ENCODE assay signal across 1 cellular context in the genomic region with DNA sequence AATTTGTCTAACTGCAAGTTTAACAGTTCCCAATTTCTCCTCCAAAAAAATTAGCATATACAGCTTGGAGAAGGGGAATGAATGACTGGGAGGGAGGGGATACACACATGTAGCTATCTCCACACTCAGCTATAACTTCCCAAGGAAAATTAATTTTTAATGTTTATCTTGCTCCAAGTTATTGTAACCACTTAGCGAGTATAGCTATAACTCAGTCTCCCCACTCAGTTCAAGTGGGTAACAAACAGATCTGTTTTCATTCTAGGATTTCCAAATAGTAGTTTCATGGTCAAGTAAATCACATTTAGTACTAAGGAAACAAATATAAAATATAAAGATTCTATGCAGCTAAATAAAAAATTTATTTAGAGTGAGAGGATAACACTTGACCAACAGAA.
TF ChIP-seq lines count a peak whose summit lies in the region.

No MANE protein-coding gene starts in this region.

TF ChIP-seq in WTC11, 78 proteins besides CTCF, POLR2A, EP300 and RAD21 (continued from another document):
- no peak for TF ChIP-seq PRRX2 (CRISPR knock-in tag; IDR thresholded peaks at IDR 0.05)
- TF ChIP-seq, protein P1, sequence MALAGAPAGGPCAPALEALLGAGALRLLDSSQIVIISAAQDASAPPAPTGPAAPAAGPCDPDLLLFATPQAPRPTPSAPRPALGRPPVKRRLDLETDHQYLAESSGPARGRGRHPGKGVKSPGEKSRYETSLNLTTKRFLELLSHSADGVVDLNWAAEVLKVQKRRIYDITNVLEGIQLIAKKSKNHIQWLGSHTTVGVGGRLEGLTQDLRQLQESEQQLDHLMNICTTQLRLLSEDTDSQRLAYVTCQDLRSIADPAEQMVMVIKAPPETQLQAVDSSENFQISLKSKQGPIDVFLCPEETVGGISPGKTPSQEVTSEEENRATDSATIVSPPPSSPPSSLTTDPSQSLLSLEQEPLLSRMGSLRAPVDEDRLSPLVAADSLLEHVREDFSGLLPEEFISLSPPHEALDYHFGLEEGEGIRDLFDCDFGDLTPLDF (CRISPR knock-in tag; IDR thresholded peaks at IDR 0.05), result no peak
- TF ChIP-seq OVOL2 (CRISPR knock-in tag; IDR thresholded peaks at IDR 0.05; ENCODE audit: borderline replicate concordance), result no peak
- TF ChIP-seq, protein P2, sequence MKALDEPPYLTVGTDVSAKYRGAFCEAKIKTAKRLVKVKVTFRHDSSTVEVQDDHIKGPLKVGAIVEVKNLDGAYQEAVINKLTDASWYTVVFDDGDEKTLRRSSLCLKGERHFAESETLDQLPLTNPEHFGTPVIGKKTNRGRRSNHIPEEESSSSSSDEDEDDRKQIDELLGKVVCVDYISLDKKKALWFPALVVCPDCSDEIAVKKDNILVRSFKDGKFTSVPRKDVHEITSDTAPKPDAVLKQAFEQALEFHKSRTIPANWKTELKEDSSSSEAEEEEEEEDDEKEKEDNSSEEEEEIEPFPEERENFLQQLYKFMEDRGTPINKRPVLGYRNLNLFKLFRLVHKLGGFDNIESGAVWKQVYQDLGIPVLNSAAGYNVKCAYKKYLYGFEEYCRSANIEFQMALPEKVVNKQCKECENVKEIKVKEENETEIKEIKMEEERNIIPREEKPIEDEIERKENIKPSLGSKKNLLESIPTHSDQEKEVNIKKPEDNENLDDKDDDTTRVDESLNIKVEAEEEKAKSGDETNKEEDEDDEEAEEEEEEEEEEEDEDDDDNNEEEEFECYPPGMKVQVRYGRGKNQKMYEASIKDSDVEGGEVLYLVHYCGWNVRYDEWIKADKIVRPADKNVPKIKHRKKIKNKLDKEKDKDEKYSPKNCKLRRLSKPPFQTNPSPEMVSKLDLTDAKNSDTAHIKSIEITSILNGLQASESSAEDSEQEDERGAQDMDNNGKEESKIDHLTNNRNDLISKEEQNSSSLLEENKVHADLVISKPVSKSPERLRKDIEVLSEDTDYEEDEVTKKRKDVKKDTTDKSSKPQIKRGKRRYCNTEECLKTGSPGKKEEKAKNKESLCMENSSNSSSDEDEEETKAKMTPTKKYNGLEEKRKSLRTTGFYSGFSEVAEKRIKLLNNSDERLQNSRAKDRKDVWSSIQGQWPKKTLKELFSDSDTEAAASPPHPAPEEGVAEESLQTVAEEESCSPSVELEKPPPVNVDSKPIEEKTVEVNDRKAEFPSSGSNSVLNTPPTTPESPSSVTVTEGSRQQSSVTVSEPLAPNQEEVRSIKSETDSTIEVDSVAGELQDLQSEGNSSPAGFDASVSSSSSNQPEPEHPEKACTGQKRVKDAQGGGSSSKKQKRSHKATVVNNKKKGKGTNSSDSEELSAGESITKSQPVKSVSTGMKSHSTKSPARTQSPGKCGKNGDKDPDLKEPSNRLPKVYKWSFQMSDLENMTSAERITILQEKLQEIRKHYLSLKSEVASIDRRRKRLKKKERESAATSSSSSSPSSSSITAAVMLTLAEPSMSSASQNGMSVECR (CRISPR knock-in tag; IDR thresholded peaks at IDR 0.05; ENCODE audit: borderline replicate concordance), result no peak
- TF ChIP-seq NR2C2 (CRISPR knock-in tag; IDR thresholded peaks at IDR 0.05), result no peak
- TF ChIP-seq, protein P3, sequence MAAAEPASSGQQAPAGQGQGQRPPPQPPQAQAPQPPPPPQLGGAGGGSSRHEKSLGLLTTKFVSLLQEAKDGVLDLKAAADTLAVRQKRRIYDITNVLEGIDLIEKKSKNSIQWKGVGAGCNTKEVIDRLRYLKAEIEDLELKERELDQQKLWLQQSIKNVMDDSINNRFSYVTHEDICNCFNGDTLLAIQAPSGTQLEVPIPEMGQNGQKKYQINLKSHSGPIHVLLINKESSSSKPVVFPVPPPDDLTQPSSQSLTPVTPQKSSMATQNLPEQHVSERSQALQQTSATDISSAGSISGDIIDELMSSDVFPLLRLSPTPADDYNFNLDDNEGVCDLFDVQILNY (CRISPR knock-in tag; IDR thresholded peaks at IDR 0.05), result no peak
- TF ChIP-seq, protein P4, sequence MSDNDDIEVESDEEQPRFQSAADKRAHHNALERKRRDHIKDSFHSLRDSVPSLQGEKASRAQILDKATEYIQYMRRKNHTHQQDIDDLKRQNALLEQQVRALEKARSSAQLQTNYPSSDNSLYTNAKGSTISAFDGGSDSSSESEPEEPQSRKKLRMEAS (CRISPR knock-in tag; IDR thresholded peaks at IDR 0.05), result no peak
- TF ChIP-seq, protein P5, sequence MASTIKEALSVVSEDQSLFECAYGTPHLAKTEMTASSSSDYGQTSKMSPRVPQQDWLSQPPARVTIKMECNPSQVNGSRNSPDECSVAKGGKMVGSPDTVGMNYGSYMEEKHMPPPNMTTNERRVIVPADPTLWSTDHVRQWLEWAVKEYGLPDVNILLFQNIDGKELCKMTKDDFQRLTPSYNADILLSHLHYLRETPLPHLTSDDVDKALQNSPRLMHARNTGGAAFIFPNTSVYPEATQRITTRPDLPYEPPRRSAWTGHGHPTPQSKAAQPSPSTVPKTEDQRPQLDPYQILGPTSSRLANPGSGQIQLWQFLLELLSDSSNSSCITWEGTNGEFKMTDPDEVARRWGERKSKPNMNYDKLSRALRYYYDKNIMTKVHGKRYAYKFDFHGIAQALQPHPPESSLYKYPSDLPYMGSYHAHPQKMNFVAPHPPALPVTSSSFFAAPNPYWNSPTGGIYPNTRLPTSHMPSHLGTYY (CRISPR knock-in tag; IDR thresholded peaks at IDR 0.05), result no peak
- TF ChIP-seq, protein P6, sequence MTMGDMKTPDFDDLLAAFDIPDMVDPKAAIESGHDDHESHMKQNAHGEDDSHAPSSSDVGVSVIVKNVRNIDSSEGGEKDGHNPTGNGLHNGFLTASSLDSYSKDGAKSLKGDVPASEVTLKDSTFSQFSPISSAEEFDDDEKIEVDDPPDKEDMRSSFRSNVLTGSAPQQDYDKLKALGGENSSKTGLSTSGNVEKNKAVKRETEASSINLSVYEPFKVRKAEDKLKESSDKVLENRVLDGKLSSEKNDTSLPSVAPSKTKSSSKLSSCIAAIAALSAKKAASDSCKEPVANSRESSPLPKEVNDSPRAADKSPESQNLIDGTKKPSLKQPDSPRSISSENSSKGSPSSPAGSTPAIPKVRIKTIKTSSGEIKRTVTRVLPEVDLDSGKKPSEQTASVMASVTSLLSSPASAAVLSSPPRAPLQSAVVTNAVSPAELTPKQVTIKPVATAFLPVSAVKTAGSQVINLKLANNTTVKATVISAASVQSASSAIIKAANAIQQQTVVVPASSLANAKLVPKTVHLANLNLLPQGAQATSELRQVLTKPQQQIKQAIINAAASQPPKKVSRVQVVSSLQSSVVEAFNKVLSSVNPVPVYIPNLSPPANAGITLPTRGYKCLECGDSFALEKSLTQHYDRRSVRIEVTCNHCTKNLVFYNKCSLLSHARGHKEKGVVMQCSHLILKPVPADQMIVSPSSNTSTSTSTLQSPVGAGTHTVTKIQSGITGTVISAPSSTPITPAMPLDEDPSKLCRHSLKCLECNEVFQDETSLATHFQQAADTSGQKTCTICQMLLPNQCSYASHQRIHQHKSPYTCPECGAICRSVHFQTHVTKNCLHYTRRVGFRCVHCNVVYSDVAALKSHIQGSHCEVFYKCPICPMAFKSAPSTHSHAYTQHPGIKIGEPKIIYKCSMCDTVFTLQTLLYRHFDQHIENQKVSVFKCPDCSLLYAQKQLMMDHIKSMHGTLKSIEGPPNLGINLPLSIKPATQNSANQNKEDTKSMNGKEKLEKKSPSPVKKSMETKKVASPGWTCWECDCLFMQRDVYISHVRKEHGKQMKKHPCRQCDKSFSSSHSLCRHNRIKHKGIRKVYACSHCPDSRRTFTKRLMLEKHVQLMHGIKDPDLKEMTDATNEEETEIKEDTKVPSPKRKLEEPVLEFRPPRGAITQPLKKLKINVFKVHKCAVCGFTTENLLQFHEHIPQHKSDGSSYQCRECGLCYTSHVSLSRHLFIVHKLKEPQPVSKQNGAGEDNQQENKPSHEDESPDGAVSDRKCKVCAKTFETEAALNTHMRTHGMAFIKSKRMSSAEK (CRISPR knock-in tag; IDR thresholded peaks at IDR 0.05; ENCODE audit: borderline replicate concordance), result no peak
- TF ChIP-seq SMAD4 (CRISPR knock-in tag; IDR thresholded peaks at IDR 0.05), result no peak
